8 cellular contexts compared by ENCODE assay signal in the genomic region with DNA sequence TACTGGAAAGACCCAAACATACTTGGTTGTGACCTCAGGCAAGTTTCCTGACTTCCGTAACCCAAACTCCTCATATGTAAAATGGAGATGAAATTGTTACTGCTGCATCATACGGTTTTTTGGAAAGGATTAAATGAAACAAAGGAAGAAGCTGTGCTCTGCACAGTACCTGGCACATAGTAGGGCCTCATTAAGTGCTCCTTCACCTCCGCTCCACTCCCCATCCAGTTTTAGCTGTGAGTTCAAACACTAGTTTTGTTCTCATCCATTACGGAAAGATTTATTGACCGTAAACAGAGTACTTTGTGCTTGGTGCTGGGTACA. TPM values are rescaled to one million over a fixed set of nuclear protein-coding genes. Genes with fewer than 3 reads are reported as not detected.
A peak's percentile ranks its signal among the peaks of the same experiment; 100 is the strongest.
DNase-seq lines count a peak whose midpoint lies in the region; ATAC-seq, FAIRE-seq and TF ChIP-seq lines count a peak whose summit lies in the region.

No MANE protein-coding gene starts in this region.

- FAIRE-seq in GM12892 (lab: Jason Lieb, UNC): no peak

- peak overlapping the region; percentile 99 to 100 (median 100) for H3K27ac Mint-ChIP-seq in naive thymus-derived CD8-positive, alpha-beta T cell

- peaks cover 43% of the 10 kb centered on the region for H3K79me2 ChIP-seq in Karpas-422 (ENCODE audit: low read length)

- H3K9me3 ChIP-seq in Karpas-422 (ENCODE audit: low read length): no peaks in the 10 kb centered on the region

- H3K36me3 ChIP-seq in Karpas-422 (ENCODE audit: insufficient read depth, low read length): peaks cover 22% of the 10 kb centered on the region

- H3K27ac ChIP-seq in Karpas-422 (ENCODE audit: low read length): no peak overlapping the region
- peak overlapping the region; percentile 59 to 96 (median 89) for H3K27ac ChIP-seq in dorsolateral prefrontal cortex

- peak overlapping the region; percentile 94 for H3K9ac ChIP-seq in Karpas-422 (ENCODE audit: low read length)

- H3K4me2 ChIP-seq in Karpas-422 (ENCODE audit: low read depth, low read length, poor library complexity, severe bottlenecking): peak overlapping the region; percentile 99

- peaks cover 5 to 20% (median 7%) of the 10 kb centered on the region in 3 donors for H3K36me3 Mint-ChIP-seq in naive thymus-derived CD8-positive, alpha-beta T cell

- intact Hi-C loops in dorsolateral prefrontal cortex (cut with DNase I): no loop called here

- TF ChIP-seq CTCF in dorsolateral prefrontal cortex (IDR thresholded peaks at IDR 0.05 in 54 of 56, conservative IDR thresholded peaks at IDR 0.05 in 2 of 56; ENCODE audit: low read depth in 1 of 56, partially characterized antibody in 56 of 56): peak in 6 of 56 donors; percentile 0 to 6 (median 4)

- H3K4me3 Mint-ChIP-seq in naive thymus-derived CD8-positive, alpha-beta T cell: peak overlapping the region; percentile 93 to 100 (median 97)

- H4K20me1 ChIP-seq in Karpas-422 (ENCODE audit: insufficient read depth, low read depth, low read length): 0 out of 2 replicates have a peak, but pooled peaks cover 3% of the 10 kb centered on the region

- H3K4me1 Mint-ChIP-seq in naive thymus-derived CD8-positive, alpha-beta T cell: peaks cover 23 to 74% (median 69%) of the 10 kb centered on the region in 4 donors

- no peaks in the 10 kb centered on the region for H3K9me2 ChIP-seq in Karpas-422 (replicated peaks; ENCODE audit: insufficient read depth, low read length)

- H3K27me3 Mint-ChIP-seq in naive thymus-derived CD8-positive, alpha-beta T cell: peaks cover 0 to 1% (median 0%) of the 10 kb centered on the region in 5 donors

- peaks cover 33% of the 10 kb centered on the region for H3K4me1 ChIP-seq in Karpas-422 (ENCODE audit: low read length)

- ATAC-seq in GM18502 (IDR thresholded peaks at IDR 0.05; ENCODE audit: poor library complexity, unreplicated experiment): peak; percentile 2
- peak; percentile 6 to 13 for ATAC-seq in naive thymus-derived CD8-positive, alpha-beta T cell
- no peak for ATAC-seq in GM21576 (IDR thresholded peaks at IDR 0.05; ENCODE audit: unreplicated experiment)
- ATAC-seq in GM21737 (IDR thresholded peaks at IDR 0.05; ENCODE audit: unreplicated experiment): no peak

- H3K9me3 Mint-ChIP-seq in naive thymus-derived CD8-positive, alpha-beta T cell: no peaks in the 10 kb centered on the region

- DNase-seq in Karpas-422 (no peak), dorsolateral prefrontal cortex (no peak), GM12892 (ENCODE audit: insufficient read length) (no peak), amygdala (lab: John Stamatoyannopoulos, UW) (no peak)
- DNase-seq in naive thymus-derived CD8-positive, alpha-beta T cell: no peak

- POLR2A ChIA-PET in naive thymus-derived CD8-positive, alpha-beta T cell (lab: Charles Lee): interaction anchor here (0.6 to 1.7 kb wide), 8 partner anchors 15 to 690 kb away, joined by 3 to 6 read pairs (median 3); partner anchors contain the start of gene ANXA2

- TF ChIP-seq POLR2A in GM12892 (IDR thresholded peaks at IDR 0.05; ENCODE audit: low read depth, low read length): no peak

- H2AFZ ChIP-seq in Karpas-422 (ENCODE audit: low read length): peak overlapping the region; percentile 96

- H3K4me3 ChIP-seq in Karpas-422 (ENCODE audit: low read length): peak overlapping the region; percentile 95
- H3K4me3 ChIP-seq in dorsolateral prefrontal cortex: peak overlapping the region; percentile 58 to 99 (median 89)

- H3K27me3 ChIP-seq in Karpas-422 (ENCODE audit: low read length) (no peaks in the 10 kb centered on the region), dorsolateral prefrontal cortex (no peaks in the 10 kb centered on the region)

RNA-seq across cellular contexts. Expression of gene ICE2, which starts 0.4 kb away (rescaled TPM):
- 45.7 and 66.3 TPM in 2 replicates for total RNA-seq in Karpas-422 (2014; rRNA removed; shearing (Covaris generic); ENCODE audit: low replicate concordance)
- total RNA-seq in dorsolateral prefrontal cortex: 10 to 100 TPM; 24.3 to 69.1 (median 42.6) TPM
- 10 to 100 TPM; 64.2 to 70.4 TPM for total RNA-seq in naive thymus-derived CD8-positive, alpha-beta T cell
- 10 to 100 TPM; 68.6 to 71.4 (median 69.2) TPM for polyA plus RNA-seq in naive thymus-derived CD8-positive, alpha-beta T cell
- 36.3 TPM for polyA plus RNA-seq in GM12892 (2012; ENCODE audit: missing spikeins)

Comparison
In these comparisons a context has a peak if more than half of its experiments do, and no peak if none do; other contexts are left out.
1. ATAC-seq: peak in GM18502 (single experiment) and naive thymus-derived CD8-positive, alpha-beta T cell (2 of 2); none in GM21576 (single experiment) and GM21737 (single experiment).